Comparison of ENCODE assay signal across 10 cellular contexts in genomic region chr11:82732348-82732733, GRCh38. TPM values are rescaled to one million over a fixed set of nuclear protein-coding genes. Genes with fewer than 3 reads are reported as not detected.
A peak's percentile ranks its signal among the peaks of the same experiment; 100 is the strongest.
DNase-seq lines count a peak whose midpoint lies in the region; ATAC-seq and TF ChIP-seq lines count a peak whose summit lies in the region.
"Had no signal": no experiment of that assay in that cellular context is flagged by ENCODE, and none has a peak within 500 bp of the region (broad histone marks: within the 10 kb centered on the region; RNA-seq: fewer than 3 reads in every experiment).

No MANE protein-coding gene starts in this region.

- intact Hi-C loops in activated naive CD4-positive, alpha-beta T cell treated with anti-CD3 and anti-CD28 coated beads for 36 hours (cut with micrococcal nuclease), result loop anchor here (5.0 kb wide), 2 partner anchors 130 to 460 kb away; partner anchors contain the start of gene ANKRD42

- no peaks in the 10 kb centered on the region for H3K36me3 Mint-ChIP-seq in activated naive CD4-positive, alpha-beta T cell treated with anti-CD3 and anti-CD28 coated beads for 36 hours (ENCODE audit: low read depth)

- H3K36me3 ChIP-seq in esophagus (ENCODE audit: control insufficient read depth in 2 of 2, insufficient read depth in 2 of 2, low read length in 1 of 2) (no peaks in the 10 kb centered on the region), neural cell (ENCODE audit: insufficient read depth, low read length) (no peaks in the 10 kb centered on the region), upper lobe of left lung (no peaks in the 10 kb centered on the region), MG63 (no peaks in the 10 kb centered on the region)

- no peaks in the 10 kb centered on the region for H3F3A ChIP-seq in neural cell (ENCODE audit: insufficient read depth, low read length, poor library complexity, severe bottlenecking)

- H3K9me3 Mint-ChIP-seq in activated naive CD4-positive, alpha-beta T cell treated with anti-CD3 and anti-CD28 coated beads for 36 hours, result no peaks in the 10 kb centered on the region
- H3K9me3 Mint-ChIP-seq: stimulated activated naive CD8-positive, alpha-beta T cell treated with anti-CD3 and anti-CD28 coated beads, Interleukin-15, Interleukin-2, amounts not matched to agents 100 ng/mL and 50 ng/mL, for 24 hours had no signal

- TF ChIP-seq POLR2A in upper lobe of left lung (IDR thresholded peaks at IDR 0.05), result no peak

- H2AFZ ChIP-seq in neural cell (ENCODE audit: low read depth, low read length), result no peak overlapping the region

- no peak for TF ChIP-seq EP300 in neural cell (conservative IDR thresholded peaks at IDR 0.05; ENCODE audit: poor library complexity, severe bottlenecking)
- TF ChIP-seq EP300 in upper lobe of left lung (IDR thresholded peaks at IDR 0.05), result no peak

- H3K79me2 ChIP-seq in neural cell (replicated peaks; ENCODE audit: insufficient read depth, low read length), result no peaks in the 10 kb centered on the region

- H3K4me1 ChIP-seq in esophagus (ENCODE audit: control insufficient read depth in 2 of 2, insufficient read depth in 2 of 2, low read length in 1 of 2), result peaks cover 0 to 7% of the 10 kb centered on the region in 2 donors
- H3K4me1 ChIP-seq in upper lobe of left lung, result peaks cover 9 to 18% (median 13%) of the 10 kb centered on the region in 4 donors

- H3K4me2 ChIP-seq in neural cell (ENCODE audit: low read length), result no peak overlapping the region

- peak overlapping the region; percentile 26 for H3K4me3 Mint-ChIP-seq in activated naive CD4-positive, alpha-beta T cell treated with anti-CD3 and anti-CD28 coated beads for 36 hours
- H3K4me3 Mint-ChIP-seq: stimulated activated naive CD8-positive, alpha-beta T cell treated with anti-CD3 and anti-CD28 coated beads, Interleukin-15, Interleukin-2, amounts not matched to agents 100 ng/mL and 50 ng/mL, for 24 hours had no signal

- no peak for DNase-seq in activated naive CD4-positive, alpha-beta T cell treated with anti-CD3 and anti-CD28 coated beads for 36 hours
- DNase-seq in activated naive CD4-positive, alpha-beta T cell treated with anti-CD3 and anti-CD28 coated beads, Interleukin-2, amount 50 U/mL, for 16 hours, result no peak
- DNase-seq in upper lobe of left lung (peak in 1 of 2 donors; percentile 80), MG63 (no peak), NOMO-1 treated with DMSO at 0.1 percent for 48 hours (lab: John Stamatoyannopoulos, UW; ENCODE audit: unreplicated experiment) (no peak)
- DNase-seq in activated effector memory CD4-positive, alpha-beta T cell treated with Interleukin-2 at 50 U/mL for 16 hours, result no peak
- DNase-seq: NCI-H1417 treated with DMSO at 0.1 percent for 48 hours had no signal

- H3K9me3 ChIP-seq in esophagus (ENCODE audit: control insufficient read depth in 2 of 2, insufficient read depth in 1 of 2, low read depth in 1 of 2, low read length in 1 of 2) (no peaks in the 10 kb centered on the region), neural cell (ENCODE audit: low read length) (no peaks in the 10 kb centered on the region), upper lobe of left lung (no peaks in the 10 kb centered on the region), MG63 (no peaks in the 10 kb centered on the region)

- H3K4me3 ChIP-seq in esophagus (ENCODE audit: low read depth in 1 of 2, low read length in 2 of 2) (peak overlapping the region; percentile 25 to 59), neural cell (ENCODE audit: low read length) (peak overlapping the region; percentile 66), upper lobe of left lung (peak overlapping the region in 3 of 4 donors; percentile 43 to 53 (median 52)), MG63 (no peak overlapping the region; the same call in 1 of the 2 replicates)

- TF ChIP-seq RAD21 in neural cell (conservative IDR thresholded peaks at IDR 0.05), result no peak

- peaks cover 28% of the 10 kb centered on the region for H3K27me3 Mint-ChIP-seq in activated naive CD4-positive, alpha-beta T cell treated with anti-CD3 and anti-CD28 coated beads for 36 hours (ENCODE audit: low read depth)

- peak overlapping the region; percentile 12 for H3K9ac ChIP-seq in neural cell (ENCODE audit: low read length)

- no peak for TF ChIP-seq CTCF in neural cell (IDR thresholded peaks at IDR 0.05; ENCODE audit: poor library complexity, severe bottlenecking)
- TF ChIP-seq CTCF in upper lobe of left lung (IDR thresholded peaks at IDR 0.05), result no peak

- no peak for ATAC-seq in upper lobe of left lung (ENCODE audit: low FRiP score in 2 of 2)

- WGBS in esophagus, 2 donors, result 13 to 20% methylated on average over 32 to 37 of the region's 37 CpGs
- WGBS in upper lobe of left lung, 2 donors, result 3 to 7% methylated on average over 18 to 34 of the region's 37 CpGs

- no peaks in the 10 kb centered on the region for H3K9me2 ChIP-seq in neural cell (ENCODE audit: insufficient read depth, low read length)

- peaks cover 14% of the 10 kb centered on the region for H3K4me1 Mint-ChIP-seq in activated naive CD4-positive, alpha-beta T cell treated with anti-CD3 and anti-CD28 coated beads for 36 hours (ENCODE audit: low read depth)

- H3K27me3 ChIP-seq in esophagus (ENCODE audit: control insufficient read depth in 1 of 2, insufficient read depth in 2 of 2, low read length in 2 of 2) (peaks cover 0 to 2% of the 10 kb centered on the region in 2 donors), neural cell (ENCODE audit: insufficient read depth, low read depth, low read length) (peaks cover 35% of the 10 kb centered on the region), upper lobe of left lung (peaks cover 0 to 30% (median 14%) of the 10 kb centered on the region in 4 donors), MG63 (peaks cover 48% of the 10 kb centered on the region)

- H4K20me1 ChIP-seq in neural cell (ENCODE audit: insufficient read depth), result no peaks in the 10 kb centered on the region

- CTCF ChIA-PET in activated naive CD4-positive, alpha-beta T cell treated with anti-CD3 and anti-CD28 coated beads for 36 hours (lab: Charles Lee), result interaction anchor here (1.0 to 1.7 kb wide), 3 partner anchors 15 to 467 kb away, joined by 3 to 4 read pairs (median 4); no protein-coding TSS in a partner anchor

- no peak overlapping the region for H3K27ac ChIP-seq in esophagus (ENCODE audit: low read depth in 2 of 2, low read length in 1 of 2)
- H3K27ac ChIP-seq in neural cell (ENCODE audit: low read length), result no peak overlapping the region
- no peak overlapping the region for H3K27ac ChIP-seq in upper lobe of left lung

- H3K27ac Mint-ChIP-seq in activated naive CD4-positive, alpha-beta T cell treated with anti-CD3 and anti-CD28 coated beads for 36 hours, result no peak overlapping the region
- H3K27ac Mint-ChIP-seq: stimulated activated naive CD8-positive, alpha-beta T cell treated with anti-CD3 and anti-CD28 coated beads, Interleukin-15, Interleukin-2, amounts not matched to agents 100 ng/mL and 50 ng/mL, for 24 hours had no signal

TF ChIP-seq in neural cell, 6 proteins besides CTCF, POLR2A, EP300 and RAD21:
- TF ChIP-seq EZH2 (IDR thresholded peaks at IDR 0.05; ENCODE audit: borderline replicate concordance, insufficient read depth, low read length, poor library complexity, severe bottlenecking) (peak; percentile 71), SMC3 (conservative IDR thresholded peaks at IDR 0.05; ENCODE audit: poor library complexity) (no peak), POLR2AphosphoS5 (IDR thresholded peaks at IDR 0.05) (no peak)

RNA-seq across cellular contexts. Expression of gene FAM181B, which starts 1.3 kb away (rescaled TPM):
- total RNA-seq in activated naive CD4-positive, alpha-beta T cell treated with anti-CD3 and anti-CD28 coated beads for 36 hours, result not detected
- polyA plus RNA-seq in esophagus (under 1 TPM; 0.29 to 0.51 TPM), neural cell (1.3 and 1.4 TPM in 2 replicates)
- polyA minus RNA-seq in neural cell, result 0.93 and 0.97 TPM in 2 replicates
- total RNA-seq in upper lobe of left lung, result under 1 TPM in 1 of 6 donors, not detected in 5; 0.13 TPM
- not detected in 2 replicates for total RNA-seq in MG63 (2014; rRNA removed; shearing (Covaris generic); ENCODE audit: low replicate concordance)
